Comparison of ENCODE assay signal across 8 cellular contexts in genomic region chr10:75209325-75210192, GRCh38. TPM values are rescaled to one million over a fixed set of nuclear protein-coding genes. Genes with fewer than 3 reads are reported as not detected.
A peak's percentile ranks its signal among the peaks of the same experiment; 100 is the strongest.
DNase-seq lines count a peak whose midpoint lies in the region; ATAC-seq and TF ChIP-seq lines count a peak whose summit lies in the region.

No MANE protein-coding gene starts in this region.

- H3K27ac Mint-ChIP-seq in activated naive CD4-positive, alpha-beta T cell treated with anti-CD3 and anti-CD28 coated beads, Interleukin-2, amount 50 U/mL, for 72 hours = peak overlapping the region; percentile 98 to 100

- H3K9me3 ChIP-seq in SJSA1 (replicated peaks) = no peaks in the 10 kb centered on the region
- no peaks in the 10 kb centered on the region for H3K9me3 ChIP-seq in cardiac muscle cell (ENCODE audit: low read depth)
- H3K9me3 ChIP-seq in upper lobe of right lung = no peaks in the 10 kb centered on the region

- H3K27ac ChIP-seq in SJSA1 = peak overlapping the region; percentile 93
- H3K27ac ChIP-seq in cardiac muscle cell = peak overlapping the region; percentile 100
- H3K27ac ChIP-seq in upper lobe of right lung = peak overlapping the region; percentile 99

- H3K27me3 ChIP-seq in SJSA1 (replicated peaks) (no peaks in the 10 kb centered on the region), cardiac muscle cell (no peaks in the 10 kb centered on the region), upper lobe of right lung (no peaks in the 10 kb centered on the region)

- DNase-seq in Caki2 (ENCODE audit: low read depth) (peak; percentile 76), SJSA1 (ENCODE audit: low read depth in 1 of 2, low spot score in 2 of 2) (peak in 1 of 2 experiments; percentile 78), cardiac muscle cell (ENCODE audit: low read depth in 1 of 2, low spot score in 1 of 2) (peak in 1 of 2 donors; percentile 88), pons (ENCODE audit: low spot score) (peak; percentile 61), upper lobe of right lung (peak; percentile 89)
- DNase-seq in activated naive CD4-positive, alpha-beta T cell treated with anti-CD3 and anti-CD28 coated beads, Interleukin-2, amount 50 U/mL, for 72 hours (ENCODE audit: low spot score in 2 of 2) = peak in 1 of 2 donors; percentile 67

- H3K4me3 ChIP-seq in SJSA1 = peak overlapping the region; percentile 90
- peak overlapping the region; percentile 72 for H3K4me3 ChIP-seq in cardiac muscle cell
- H3K4me3 ChIP-seq in upper lobe of right lung = peak overlapping the region; percentile 98

- in situ Hi-C loops in Caki2 (cut with HindIII; ENCODE audit: low pct_unique_long_range_greater_than_20kb, low sequenced_read_pairs) = no loop called here

- H3K36me3 ChIP-seq in SJSA1 (peaks cover 40% of the 10 kb centered on the region), cardiac muscle cell (peaks cover 25% of the 10 kb centered on the region), upper lobe of right lung (peaks cover 25% of the 10 kb centered on the region)

- H3K9me3 Mint-ChIP-seq in activated naive CD4-positive, alpha-beta T cell treated with anti-CD3 and anti-CD28 coated beads, Interleukin-2, amount 50 U/mL, for 72 hours = no peaks in the 10 kb centered on the region

- intact Hi-C loops in upper lobe of right lung (cut with DNase I) = no loop called here

- H3K4me1 ChIP-seq in SJSA1 (replicated peaks) (peaks cover 14% of the 10 kb centered on the region), cardiac muscle cell (ENCODE audit: low read depth) (peaks cover 31% of the 10 kb centered on the region), upper lobe of right lung (peaks cover 34% of the 10 kb centered on the region)

- TF ChIP-seq CTCF in cardiac muscle cell (IDR thresholded peaks at IDR 0.05; ENCODE audit: low read depth, low read length) = no peak
- TF ChIP-seq CTCF in upper lobe of right lung (IDR thresholded peaks at IDR 0.05) = no peak

- peaks cover 29 to 31% of the 10 kb centered on the region in 2 donors for H3K36me3 Mint-ChIP-seq in activated naive CD4-positive, alpha-beta T cell treated with anti-CD3 and anti-CD28 coated beads, Interleukin-2, amount 50 U/mL, for 72 hours

- peak; percentile 57 for ATAC-seq in GM19463 (IDR thresholded peaks at IDR 0.05; ENCODE audit: unreplicated experiment)
- ATAC-seq in HG03571 (IDR thresholded peaks at IDR 0.05; ENCODE audit: unreplicated experiment) = peak; percentile 43
- peak; percentile 63 to 65 for ATAC-seq in activated naive CD4-positive, alpha-beta T cell treated with anti-CD3 and anti-CD28 coated beads, Interleukin-2, amount 50 U/mL, for 72 hours
- peak; percentile 81 for ATAC-seq in upper lobe of right lung

RNA-seq across cellular contexts. Expression of gene VDAC2, which starts 1.0 kb away (rescaled TPM):
- total RNA-seq in Caki2 (2014; rRNA removed; shearing (Covaris generic); ENCODE audit: low replicate concordance) = 221 and 252 TPM in 2 replicates
- 223 and 224 TPM in 2 replicates for total RNA-seq in SJSA1 (2014; rRNA removed; shearing (Covaris generic))
- 100 to 1,000 TPM; 192 to 271 TPM for total RNA-seq in activated naive CD4-positive, alpha-beta T cell treated with anti-CD3 and anti-CD28 coated beads, Interleukin-2, amount 50 U/mL, for 72 hours
- 178 and 237 TPM in 2 replicates for total RNA-seq in cardiac muscle cell
- 363 and 376 TPM in 2 replicates for polyA plus RNA-seq in cardiac muscle cell
- 119 TPM for total RNA-seq in upper lobe of right lung

RNA-seq across cellular contexts. Expression of gene COMTD1, which starts 26.2 kb away (rescaled TPM):
- total RNA-seq in Caki2 (2014; rRNA removed; shearing (Covaris generic); ENCODE audit: low replicate concordance) = 72.8 and 74.2 TPM in 2 replicates
- 8.8 and 19.7 TPM in 2 replicates for total RNA-seq in SJSA1 (2014; rRNA removed; shearing (Covaris generic))
- total RNA-seq in activated naive CD4-positive, alpha-beta T cell treated with anti-CD3 and anti-CD28 coated beads, Interleukin-2, amount 50 U/mL, for 72 hours = 10 to 100 TPM; 34.7 to 40.1 TPM
- 40.7 and 66.1 TPM in 2 replicates for total RNA-seq in cardiac muscle cell
- polyA plus RNA-seq in cardiac muscle cell = 42.0 and 43.1 TPM in 2 replicates
- 21.8 TPM for total RNA-seq in upper lobe of right lung
